ENCODE assay signal across 1 cellular context in the genomic region with DNA sequence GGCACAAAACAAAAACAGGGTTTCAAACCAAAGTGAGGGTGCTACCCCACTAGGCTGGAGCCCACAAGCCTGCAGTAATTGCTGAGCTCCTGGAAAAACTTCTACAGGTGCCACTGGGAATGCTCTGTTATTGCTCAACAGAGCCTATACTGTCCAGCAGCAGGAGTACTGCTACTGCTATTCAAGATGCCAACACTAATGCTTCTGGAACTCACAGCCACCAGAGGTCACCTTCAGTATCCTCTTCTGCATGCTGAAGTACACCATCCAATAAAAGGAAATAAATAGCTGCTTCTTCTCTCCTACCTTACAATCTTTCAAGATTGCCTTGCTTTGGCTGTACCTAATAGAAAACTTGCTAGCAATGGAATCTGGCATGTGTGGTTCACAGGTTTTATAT.
TF ChIP-seq lines count a peak whose summit lies in the region.

No MANE protein-coding gene starts in this region.

TF ChIP-seq in GM23338, 12 proteins besides CTCF, POLR2A, EP300 and RAD21 (continued from another document):
- TF ChIP-seq, protein P1, sequence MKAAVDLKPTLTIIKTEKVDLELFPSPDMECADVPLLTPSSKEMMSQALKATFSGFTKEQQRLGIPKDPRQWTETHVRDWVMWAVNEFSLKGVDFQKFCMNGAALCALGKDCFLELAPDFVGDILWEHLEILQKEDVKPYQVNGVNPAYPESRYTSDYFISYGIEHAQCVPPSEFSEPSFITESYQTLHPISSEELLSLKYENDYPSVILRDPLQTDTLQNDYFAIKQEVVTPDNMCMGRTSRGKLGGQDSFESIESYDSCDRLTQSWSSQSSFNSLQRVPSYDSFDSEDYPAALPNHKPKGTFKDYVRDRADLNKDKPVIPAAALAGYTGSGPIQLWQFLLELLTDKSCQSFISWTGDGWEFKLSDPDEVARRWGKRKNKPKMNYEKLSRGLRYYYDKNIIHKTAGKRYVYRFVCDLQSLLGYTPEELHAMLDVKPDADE (IDR thresholded peaks at IDR 0.05), result no peak
- TF ChIP-seq ZNF114 (CRISPR knock-in tag; IDR thresholded peaks at IDR 0.05) (no peak), CREB1 (CRISPR knock-in tag; IDR thresholded peaks at IDR 0.05; ENCODE audit: low read depth) (no peak), ZNF331 (CRISPR knock-in tag; IDR thresholded peaks at IDR 0.05; ENCODE audit: low read depth) (no peak), JUNB (IDR thresholded peaks at IDR 0.05; ENCODE audit: unreplicated experiment) (no peak), EZH2phosphoT487 (IDR thresholded peaks at IDR 0.05; ENCODE audit: unreplicated experiment) (no peak)
